8 cellular contexts compared by ENCODE assay signal in genomic region chr6:70686548-70687133, GRCh38. TPM values are rescaled to one million over a fixed set of nuclear protein-coding genes. Genes with fewer than 3 reads are reported as not detected.
DNase-seq lines count a peak whose midpoint lies in the region; ATAC-seq and TF ChIP-seq lines count a peak whose summit lies in the region.

No MANE protein-coding gene starts in this region.

- H3K27ac ChIP-seq in heart left ventricle = no peak overlapping the region
- H3K27ac ChIP-seq in VCaP = no peak overlapping the region
- no peak overlapping the region for H3K27ac ChIP-seq in heart right ventricle
- no peak overlapping the region for H3K27ac ChIP-seq in testis

- H3K4me3 ChIP-seq in heart left ventricle = no peak overlapping the region
- H3K4me3 ChIP-seq in heart right ventricle = no peak overlapping the region
- no peak overlapping the region for H3K4me3 ChIP-seq in testis

- peak in 1 of 4 donors; percentile 67 for ATAC-seq in heart left ventricle
- ATAC-seq in Right ventricle myocardium inferior = no peak
- peak in 3 of 8 donors; percentile 54 to 58 (median 56) for ATAC-seq in heart right ventricle
- ATAC-seq in GM19328 (IDR thresholded peaks at IDR 0.05; ENCODE audit: unreplicated experiment) = no peak

- TF ChIP-seq CTCF in heart left ventricle (IDR thresholded peaks at IDR 0.05) = peak; percentile 66 to 87 (median 83)
- peak; percentile 80 for TF ChIP-seq CTCF in VCaP (conservative IDR thresholded peaks at IDR 0.05)
- TF ChIP-seq CTCF in heart right ventricle (IDR thresholded peaks at IDR 0.05) = peak; percentile 61 to 86 (median 82)
- peak; percentile 42 to 92 (median 45) for TF ChIP-seq CTCF in testis (IDR thresholded peaks at IDR 0.05)

- intact Hi-C loops in heart left ventricle (cut with DNase I) (loop anchor here in 8 of 10 donors (1.0 to 10.0 kb wide), 9 partner anchors 18 to 462 kb away; partner anchors contain the start of gene SDHAF4 (in 2 of the 8)), Right ventricle myocardium inferior (cut with DNase I) (loop anchor here (5.0 kb wide), 1 partner anchor 119 kb away; the partner anchor contains the start of gene SDHAF4), heart right ventricle (cut with DNase I) (loop anchor here (2.0 to 10.0 kb wide), 9 partner anchors 119 to 464 kb away; partner anchors contain the start of genes SDHAF4 (in 4 of the 10) and COL9A1 (in 1 of the 10)), testis (cut with DNase I; ENCODE audit: low total_unique reads) (loop anchor here (10.0 kb wide), 1 partner anchor 132 kb away; no protein-coding TSS in a partner anchor)

- H3K4me1 ChIP-seq in heart left ventricle (peaks cover 0 to 36% (median 22%) of the 10 kb centered on the region in 12 donors), heart right ventricle (peaks cover 0 to 41% (median 29%) of the 10 kb centered on the region in 9 donors), testis (peaks cover 5% of the 10 kb centered on the region)

- H3K27me3 ChIP-seq in heart left ventricle = no peaks in the 10 kb centered on the region
- no peaks in the 10 kb centered on the region for H3K27me3 ChIP-seq in heart right ventricle
- H3K27me3 ChIP-seq in testis = no peaks in the 10 kb centered on the region

- WGBS in heart left ventricle, 4 donors = 9 to 16% (median 13%) methylated on average over 3 of the region's 3 CpGs
- 12 to 19% methylated on average over 3 of the region's 3 CpGs for WGBS in heart right ventricle, 2 donors
- WGBS in testis, 2 donors = 27 to 33% methylated on average over 3 of the region's 3 CpGs

- H3K36me3 ChIP-seq in heart left ventricle = no peaks in the 10 kb centered on the region
- no peaks in the 10 kb centered on the region for H3K36me3 ChIP-seq in heart right ventricle
- H3K36me3 ChIP-seq in testis (ENCODE audit: low read depth, missing control alignments) = no peaks in the 10 kb centered on the region

- H3K9me3 ChIP-seq in heart left ventricle = peaks cover 0 to 20% (median 7%) of the 10 kb centered on the region in 12 donors
- H3K9me3 ChIP-seq in heart right ventricle = peaks cover 0 to 20% (median 5%) of the 10 kb centered on the region in 11 donors
- H3K9me3 ChIP-seq in testis = no peaks in the 10 kb centered on the region

- TF ChIP-seq POLR2A in heart left ventricle (IDR thresholded peaks at IDR 0.05) = no peak
- no peak for TF ChIP-seq POLR2A in testis (IDR thresholded peaks at IDR 0.05)

- no peak for DNase-seq in heart left ventricle
- DNase-seq in Right ventricle myocardium inferior (ENCODE audit: missing footprints) = no peak
- DNase-seq in MV-4-11 (lab: John Stamatoyannopoulos, UW) = peak; percentile 32
- DNase-seq in heart right ventricle = peak in 1 of 2 donors; percentile 22
- DNase-seq in testis = no peak
- no peak for DNase-seq in cortex of kidney (lab: John Stamatoyannopoulos, UW)

RNA-seq across cellular contexts. Expression of gene SMAP1, which starts 19.0 kb away (rescaled TPM):
- total RNA-seq in heart left ventricle = 10 to 100 TPM; 28.1 to 35.1 (median 29.9) TPM
- polyA plus RNA-seq in heart left ventricle = 10 to 100 TPM; 10.9 to 32.9 TPM
- 27.3 TPM for total RNA-seq in Right ventricle myocardium inferior
- total RNA-seq in heart right ventricle = 10 to 100 TPM; 28.7 to 36.3 (median 31.0) TPM
- 10 to 100 TPM; 12.8 to 22.8 TPM for polyA plus RNA-seq in heart right ventricle
- total RNA-seq in testis = 10 to 100 TPM; 36.1 to 41.6 TPM
- 43.3 TPM for polyA plus RNA-seq in testis (ENCODE audit: insufficient read depth, low read depth, low replicate concordance)
